ENCODE assay signal across 4 cellular contexts in the genomic region with DNA sequence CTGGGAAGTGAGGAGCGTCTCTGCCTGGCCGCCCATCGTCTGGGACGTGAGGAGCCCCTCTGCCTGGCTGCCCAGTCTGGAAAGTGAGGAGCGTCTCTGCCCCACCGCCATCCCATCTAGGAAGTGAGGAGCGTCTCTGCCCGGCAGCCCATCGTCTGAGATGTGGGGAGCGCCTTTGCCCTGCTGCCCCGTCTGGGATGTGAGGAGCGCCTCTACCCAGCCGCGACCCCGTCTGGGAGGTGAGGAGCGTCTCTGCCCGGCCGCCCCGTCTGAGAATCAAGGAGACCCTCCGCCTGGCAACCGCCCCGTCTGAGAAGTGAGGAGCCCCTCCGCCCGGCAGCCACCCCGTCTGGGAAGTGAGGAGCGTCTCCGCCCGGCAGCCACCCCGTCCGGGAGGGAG. TPM values are rescaled to one million over a fixed set of nuclear protein-coding genes. Genes with fewer than 3 reads are reported as not detected.
"Had no signal": no experiment of that assay in that cellular context is flagged by ENCODE, and none has a peak within 500 bp of the region (broad histone marks: within the 10 kb centered on the region; RNA-seq: fewer than 3 reads in every experiment).

No MANE protein-coding gene starts in this region.

RNA-seq across cellular contexts. Expression of a gene that starts 3.4 kb away (rescaled TPM):
- total RNA-seq: LHCN-M2, MCF 10A, NCI-H460 had no signal

RNA-seq across cellular contexts. Expression of a gene that starts 19.9 kb away (rescaled TPM):
- total RNA-seq: LHCN-M2, M059J, MCF 10A, NCI-H460 had no signal
